In the genomic region with DNA sequence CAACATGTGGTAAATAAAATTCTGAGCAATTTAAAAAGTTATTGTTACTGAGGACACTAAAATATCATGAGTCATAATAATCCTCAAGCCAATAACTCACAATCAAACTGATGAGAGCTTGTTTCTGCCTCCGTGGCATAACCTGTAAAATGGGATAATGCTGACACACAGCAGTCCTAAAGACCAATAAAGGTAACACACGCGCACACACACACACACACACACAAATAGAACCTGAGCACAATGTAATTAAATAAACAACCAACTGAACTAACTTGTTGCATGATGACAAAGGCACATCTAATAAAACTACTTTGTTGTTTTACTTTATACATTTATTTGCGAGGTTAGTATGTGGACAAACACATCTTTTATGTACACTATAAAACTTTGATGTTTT, we compare ENCODE assay signal across 20 cellular contexts.
DNase-seq lines count a peak whose midpoint lies in the region; ATAC-seq, FAIRE-seq and TF ChIP-seq lines count a peak whose summit lies in the region.
"Had no signal": no experiment of that assay in that cellular context is flagged by ENCODE, and none has a peak within 500 bp of the region (broad histone marks: within the 10 kb centered on the region; RNA-seq: fewer than 3 reads in every experiment).

No MANE protein-coding gene starts in this region.

- no peaks in the 10 kb centered on the region for H3K79me2 ChIP-seq in PC-3 (ENCODE audit: low read length)

- no peak overlapping the region for H3K4me2 ChIP-seq in PC-3 (ENCODE audit: low read length)
- H3K4me2 ChIP-seq: BLaER1 had no signal

- no peaks in the 10 kb centered on the region for H3K9me2 ChIP-seq in PC-3 (replicated peaks; ENCODE audit: low read length)

- no peaks in the 10 kb centered on the region for H3K9me3 ChIP-seq in HEK293 (ENCODE audit: control insufficient read depth, insufficient read depth, low read depth, low read length)
- H3K9me3 ChIP-seq in PC-3 (ENCODE audit: low read length), result no peaks in the 10 kb centered on the region
- no peaks in the 10 kb centered on the region for H3K9me3 ChIP-seq in uterus
- H3K9me3 ChIP-seq: BLaER1 had no signal

- H3K27me3 ChIP-seq in PC-3 (ENCODE audit: low read length) (no peaks in the 10 kb centered on the region), uterus (no peaks in the 10 kb centered on the region), foreskin keratinocyte (no peaks in the 10 kb centered on the region)
- H3K27me3 ChIP-seq: BLaER1 had no signal

- no peak overlapping the region for H2AFZ ChIP-seq in PC-3 (ENCODE audit: low read length)

- H3F3A ChIP-seq in PC-3 (ENCODE audit: low read length, unreplicated experiment), result no peaks in the 10 kb centered on the region

- intact Hi-C loops in PC-3 (cut with micrococcal nuclease) (loop anchor here (5.0 kb wide), 1 partner anchor 215 kb away; no protein-coding TSS in a partner anchor), uterus (cut with DNase I; ENCODE audit: low total_unique reads) (no loop called here)

- H3K9ac ChIP-seq in PC-3 (ENCODE audit: low read length), result no peak overlapping the region
- H3K9ac ChIP-seq: BLaER1 had no signal

- H4K20me1 ChIP-seq in PC-3 (ENCODE audit: low read length), result no peaks in the 10 kb centered on the region
- H4K20me1 ChIP-seq: BLaER1 had no signal

- H3K4me1 ChIP-seq in HEK293 (ENCODE audit: control insufficient read depth, insufficient read depth, low read length) (no peaks in the 10 kb centered on the region), PC-3 (ENCODE audit: insufficient read depth, low read length) (peaks cover 13% of the 10 kb centered on the region), uterus (peaks cover 3 to 22% of the 10 kb centered on the region in 2 donors), foreskin keratinocyte (peaks cover 7% of the 10 kb centered on the region)

- ATAC-seq in PC-3 (peak; percentile 38; the same call in 1 of the 2 replicates), foreskin keratinocyte (no peak)
- ATAC-seq: GM12878 had no signal

- DNase-seq in PC-3 (peak; percentile 33), fibroblast of mammary gland (ENCODE audit: low read depth) (peak; percentile 24), uterus (no peak), UCSD-AML1 (lab: John Stamatoyannopoulos, UW; ENCODE audit: unreplicated experiment) (no peak), foreskin keratinocyte (no peak), GM19240 (ENCODE audit: insufficient read length, low spot score) (no peak), frontal cortex (ENCODE audit: low spot score in 2 of 2) (no peak)
- DNase-seq: CD4-positive, alpha-beta T cell; CD8-positive, alpha-beta memory T cell; DMS 273 treated with DMSO at 0.1 percent for 48 hours; DMS79; EL; GDM1; GOT3; H7; HCEC 1CT had no signal

- TF ChIP-seq POLR2A in uterus (IDR thresholded peaks at IDR 0.05), result no peak

- CTCF ChIA-PET in HEK293 (lab: Yijun Ruan, JAX), result no interaction called here
- CTCF ChIA-PET in PC-3 (lab: Charles Lee), result no interaction called here

- BruUV-seq in PC-3 (replicated peaks; lab: Mats Ljungman, UMichigan), result no TSS peak

- POLR2A ChIA-PET in HEK293 (lab: Yijun Ruan, JAX), result no interaction called here
- POLR2A ChIA-PET in PC-3 (lab: Charles Lee; ENCODE audit: unreplicated experiment), result no interaction called here

- TF ChIP-seq CTCF in HEK293 (tag by site-specific recombination; IDR thresholded peaks at IDR 0.05) (no peak), PC-3 (conservative IDR thresholded peaks at IDR 0.05; ENCODE audit: low read depth, low read length) (no peak), fibroblast of mammary gland (conservative IDR thresholded peaks at IDR 0.05; ENCODE audit: control insufficient read depth, insufficient read depth, low read depth, low read length) (no peak), uterus (IDR thresholded peaks at IDR 0.05) (no peak), foreskin keratinocyte (conservative IDR thresholded peaks at IDR 0.05) (no peak)

- no peak overlapping the region for H3K4me3 ChIP-seq in HEK293 (ENCODE audit: low read depth, low read length)
- no peak overlapping the region for H3K4me3 ChIP-seq in PC-3 (ENCODE audit: low read length)
- no peak overlapping the region for H3K4me3 ChIP-seq in fibroblast of mammary gland (ENCODE audit: control insufficient read depth, low read depth, low read length)
- H3K4me3 ChIP-seq in uterus, result no peak overlapping the region
- H3K4me3 ChIP-seq: BLaER1, GM12878 had no signal

- FAIRE-seq in frontal cortex (lab: Jason Lieb, UNC), result no peak
- FAIRE-seq: D721Med had no signal

- H3K36me3 ChIP-seq in HEK293 (ENCODE audit: control insufficient read depth in 2 of 2, insufficient read depth in 1 of 2, low read length in 2 of 2), result no peaks in the 10 kb centered on the region
- no peaks in the 10 kb centered on the region for H3K36me3 ChIP-seq in PC-3 (ENCODE audit: low read depth, low read length)
- no peaks in the 10 kb centered on the region for H3K36me3 ChIP-seq in uterus

- H3K27ac ChIP-seq in HEK293 (ENCODE audit: extremely low read depth, low read depth, low read length) (no peak overlapping the region), PC-3 (ENCODE audit: low read length) (no peak overlapping the region), uterus (peak overlapping the region; percentile 9 to 71), foreskin keratinocyte (no peak overlapping the region)
- H3K27ac ChIP-seq: BLaER1 had no signal

TF ChIP-seq in HEK293, 187 proteins besides CTCF, POLR2A, EP300 and RAD21:
- TF ChIP-seq, protein P1, sequence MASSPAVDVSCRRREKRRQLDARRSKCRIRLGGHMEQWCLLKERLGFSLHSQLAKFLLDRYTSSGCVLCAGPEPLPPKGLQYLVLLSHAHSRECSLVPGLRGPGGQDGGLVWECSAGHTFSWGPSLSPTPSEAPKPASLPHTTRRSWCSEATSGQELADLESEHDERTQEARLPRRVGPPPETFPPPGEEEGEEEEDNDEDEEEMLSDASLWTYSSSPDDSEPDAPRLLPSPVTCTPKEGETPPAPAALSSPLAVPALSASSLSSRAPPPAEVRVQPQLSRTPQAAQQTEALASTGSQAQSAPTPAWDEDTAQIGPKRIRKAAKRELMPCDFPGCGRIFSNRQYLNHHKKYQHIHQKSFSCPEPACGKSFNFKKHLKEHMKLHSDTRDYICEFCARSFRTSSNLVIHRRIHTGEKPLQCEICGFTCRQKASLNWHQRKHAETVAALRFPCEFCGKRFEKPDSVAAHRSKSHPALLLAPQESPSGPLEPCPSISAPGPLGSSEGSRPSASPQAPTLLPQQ (tag by site-specific recombination; IDR thresholded peaks at IDR 0.05), result no peak
- no peak for TF ChIP-seq ZNF341 (tag by site-specific recombination; IDR thresholded peaks at IDR 0.05; ENCODE audit: low read depth)
- TF ChIP-seq KLF8 (tag by site-specific recombination; IDR thresholded peaks at IDR 0.05), result no peak
- TF ChIP-seq MYNN (tag by site-specific recombination; IDR thresholded peaks at IDR 0.05; ENCODE audit: borderline replicate concordance), result no peak
- TF ChIP-seq SCRT2 (tag by site-specific recombination; IDR thresholded peaks at IDR 0.05), result peak; percentile 47; the same call in 1 of the 2 replicates
- TF ChIP-seq ZNF514 (tag by site-specific recombination; IDR thresholded peaks at IDR 0.05), result no peak

Comparison
In these comparisons a context has a peak if more than half of its experiments do, and no peak if none do; other contexts are left out.
1. H3K27ac ChIP-seq: peak in uterus (2 of 2); none in HEK293 (single experiment), PC-3 (single experiment) and foreskin keratinocyte (single experiment).
2. DNase-seq: peak in PC-3 (single experiment) and fibroblast of mammary gland (single experiment); none in uterus (0 of 2), UCSD-AML1 (single experiment), foreskin keratinocyte (0 of 2), GM19240 (single experiment) and frontal cortex (0 of 2).